ENCODE assay signal across 11 cellular contexts in genomic region chrX:94831364-94831763, GRCh38.
DNase-seq lines count a peak whose midpoint lies in the region; ATAC-seq and TF ChIP-seq lines count a peak whose summit lies in the region.
"Had no signal": no experiment of that assay in that cellular context is flagged by ENCODE, and none has a peak within 500 bp of the region (broad histone marks: within the 10 kb centered on the region; RNA-seq: fewer than 3 reads in every experiment).

No MANE protein-coding gene starts in this region.

- TF ChIP-seq CTCF in dorsolateral prefrontal cortex (IDR thresholded peaks at IDR 0.05 in 54 of 56, conservative IDR thresholded peaks at IDR 0.05 in 2 of 56; ENCODE audit: low read depth in 1 of 56, partially characterized antibody in 56 of 56) = peak in 54 of 56 donors; percentile 16 to 67 (median 46)

- DNase-seq in NCI-H510A treated with DMSO at 0.1 percent for 48 hours (lab: John Stamatoyannopoulos, UW) (peak; percentile 40), NCI-H510A (lab: John Stamatoyannopoulos, UW) (no peak), NCI-H1417 treated with DMSO at 0.1 percent for 48 hours (lab: John Stamatoyannopoulos, UW) (peak; percentile 26), dorsolateral prefrontal cortex (no peak), renal cortical epithelial cell (ENCODE audit: low read depth) (peak; percentile 7)
- DNase-seq: activated CD4-positive, alpha-beta T cell treated with anti-CD3 and anti-CD28 coated beads for 36 hours; cerebellar nuclear complex; left lung had no signal

- H3K4me3 ChIP-seq in dorsolateral prefrontal cortex = no peak overlapping the region
- H3K4me3 ChIP-seq: left lung had no signal

- H3K27me3 ChIP-seq in dorsolateral prefrontal cortex = peaks cover 0 to 34% (median 4%) of the 10 kb centered on the region in 45 donors
- H3K27me3 ChIP-seq: left lung had no signal

- ATAC-seq in GM21447 (IDR thresholded peaks at IDR 0.05; ENCODE audit: unreplicated experiment) (no peak), HG02763 (IDR thresholded peaks at IDR 0.05; ENCODE audit: unreplicated experiment) (no peak), HG03442 (IDR thresholded peaks at IDR 0.05; ENCODE audit: unreplicated experiment) (no peak)
- ATAC-seq: activated CD4-positive, alpha-beta T cell treated with anti-CD3 and anti-CD28 coated beads for 36 hours; left lung had no signal

- intact Hi-C loops in dorsolateral prefrontal cortex (cut with DNase I) = no loop called here

- no peak overlapping the region for H3K27ac ChIP-seq in dorsolateral prefrontal cortex
- H3K27ac ChIP-seq: left lung had no signal

Comparison
In these comparisons a context has a peak if more than half of its experiments do, and no peak if none do; other contexts are left out.
1. DNase-seq: peak in NCI-H510A treated with DMSO at 0.1 percent for 48 hours (single experiment), NCI-H1417 treated with DMSO at 0.1 percent for 48 hours (single experiment) and renal cortical epithelial cell (single experiment); none in NCI-H510A (single experiment) and dorsolateral prefrontal cortex (0 of 10).